ENCODE assay signal across 9 cellular contexts in genomic region chr15:89749951-89750559, GRCh38. TPM values are rescaled to one million over a fixed set of nuclear protein-coding genes. Genes with fewer than 3 reads are reported as not detected.
DNase-seq lines count a peak whose midpoint lies in the region; ATAC-seq, FAIRE-seq and TF ChIP-seq lines count a peak whose summit lies in the region.
"Had no signal": no experiment of that assay in that cellular context is flagged by ENCODE, and none has a peak within 500 bp of the region (broad histone marks: within the 10 kb centered on the region; RNA-seq: fewer than 3 reads in every experiment).

No MANE protein-coding gene starts in this region.

- CTCF ChIA-PET in HCT116 (lab: Charles Lee) = interaction anchor here (1.4 to 2.6 kb wide), 4 partner anchors 10 to 139 kb away, joined by 4 to 15 read pairs (median 8); no protein-coding TSS in a partner anchor

- intact Hi-C loops in HCT116 (cut with micrococcal nuclease) = loop anchor here (10.0 kb wide), 1 partner anchor 465 kb away; no protein-coding TSS in a partner anchor

- H3K27ac Mint-ChIP-seq in osteocyte (ENCODE audit: unreplicated experiment) = no peak overlapping the region

- BruUV-seq in HCT116 (replicated peaks; lab: Mats Ljungman, UMichigan) = TSS peak; percentile 61

- no peaks in the 10 kb centered on the region for H3K9me2 ChIP-seq in HCT116 (ENCODE audit: insufficient read depth)

- 9 to 12% methylated on average over 41 of the region's 41 CpGs for WGBS in esophagus, 2 donors

- peak; percentile 10 for DNase-seq in DMS53 treated with DMSO at 0.1 percent for 48 hours (lab: John Stamatoyannopoulos, UW; ENCODE audit: unreplicated experiment)
- no peak for DNase-seq in HCT116 (ENCODE audit: low read depth, low spot score)
- no peak for DNase-seq in SK-N-MC (ENCODE audit: low read depth, low spot score)
- DNase-seq in osteocyte (ENCODE audit: extremely low spot score, unreplicated experiment) = no peak
- no peak for DNase-seq in amniotic stem cell (lab: John Stamatoyannopoulos, UW)
- no peak for DNase-seq in GM12891 (ENCODE audit: insufficient read length, low spot score)
- no peak for DNase-seq in GF-D8 (lab: John Stamatoyannopoulos, UW)

- H4K20me1 ChIP-seq in HCT116 (ENCODE audit: insufficient read depth) = no peaks in the 10 kb centered on the region

- peak overlapping the region; percentile 74 for H3K27ac ChIP-seq in HCT116 (ENCODE audit: low read depth, low read length)
- H3K27ac ChIP-seq in SK-N-MC = no peak overlapping the region
- H3K27ac ChIP-seq in esophagus (ENCODE audit: low read depth in 2 of 2, low read length in 1 of 2) = no peak overlapping the region

- H3K27me3 Mint-ChIP-seq in osteocyte (ENCODE audit: unreplicated experiment) = no peaks in the 10 kb centered on the region

- no peaks in the 10 kb centered on the region; the same call in 1 of the 2 replicates for H3K79me2 ChIP-seq in HCT116 (ENCODE audit: insufficient read depth, low read length)

- no peak for TF ChIP-seq POLR2A in HCT116 (IDR thresholded peaks at IDR 0.05; ENCODE audit: borderline replicate concordance, extremely low read depth, insufficient read depth, insufficient read length)
- TF ChIP-seq POLR2A in GM12891 (IDR thresholded peaks at IDR 0.05; ENCODE audit: low read depth, low read length) = no peak

- H3K4me2 ChIP-seq in HCT116 (ENCODE audit: low read length) = peak overlapping the region; percentile 98

- no peak for FAIRE-seq in GM12891 (lab: Jason Lieb, UNC)

- RAD21 ChIA-PET in HCT116 (lab: Charles Lee; ENCODE audit: low non-redundant PET in 1 of 2, low total read pairs in 2 of 2, uncharacterized antibody in 2 of 2, unreplicated experiment in 2 of 2) = interaction anchor here (0.6 to 0.9 kb wide), 4 partner anchors 11 to 324 kb away, joined by 3 to 4 read pairs (median 4); no protein-coding TSS in a partner anchor

- TF ChIP-seq RAD21 in HCT116 (IDR thresholded peaks at IDR 0.05; ENCODE audit: low read depth) = no peak

- peak overlapping the region; percentile 54 for H2AFZ ChIP-seq in HCT116 (ENCODE audit: low read depth, low read length, poor library complexity, severe bottlenecking)

- peak overlapping the region; percentile 79 for H3K9ac ChIP-seq in HCT116 (ENCODE audit: low read length)
- peak overlapping the region; percentile 87 for H3K9ac ChIP-seq in SK-N-MC (ENCODE audit: insufficient read length)

- POLR2A ChIA-PET in HCT116 (lab: Charles Lee) = interaction anchor here (1.0 to 1.3 kb wide), 2 partner anchors 10 to 15 kb away, joined by 4 read pairs; no protein-coding TSS in a partner anchor

- H3K36me3 Mint-ChIP-seq in osteocyte (ENCODE audit: unreplicated experiment) = no peaks in the 10 kb centered on the region

- H3K9me3 Mint-ChIP-seq in osteocyte (ENCODE audit: unreplicated experiment) = no peaks in the 10 kb centered on the region

- peak overlapping the region; percentile 68 to 72 for H3K4me3 ChIP-seq in HCT116 (replicated peaks in 1 of 2; ENCODE audit: low read depth in 1 of 2, low read length in 2 of 2)
- peak overlapping the region; percentile 88 for H3K4me3 ChIP-seq in SK-N-MC
- H3K4me3 ChIP-seq in esophagus (ENCODE audit: low read depth in 1 of 2, low read length in 2 of 2) = peak overlapping the region; percentile 60 to 65

- no peaks in the 10 kb centered on the region for H3K27me3 ChIP-seq in HCT116 (ENCODE audit: insufficient read depth, low read length)
- no peaks in the 10 kb centered on the region for H3K27me3 ChIP-seq in esophagus (ENCODE audit: control insufficient read depth in 1 of 2, insufficient read depth in 2 of 2, low read length in 2 of 2)

- TF ChIP-seq CTCF in HCT116 (IDR thresholded peaks at IDR 0.05 in 2 of 3, conservative IDR thresholded peaks at IDR 0.05 in 1 of 3; ENCODE audit: borderline replicate concordance in 1 of 3, insufficient read depth in 1 of 3, low read depth in 2 of 3, low read length in 2 of 3) = no peak
- no peak for TF ChIP-seq CTCF in osteocyte (IDR thresholded peaks at IDR 0.05)

- H3K4me3 Mint-ChIP-seq in osteocyte (ENCODE audit: unreplicated experiment) = peak overlapping the region; percentile 63

- peaks cover 10% of the 10 kb centered on the region for H3K4me1 Mint-ChIP-seq in osteocyte (ENCODE audit: unreplicated experiment)

- peak; percentile 37 for ATAC-seq in HCT116

- H3K9me3 ChIP-seq in HCT116 (ENCODE audit: control insufficient read depth in 1 of 2, insufficient read depth in 1 of 2, low read depth in 1 of 2, low read length in 2 of 2) = no peaks in the 10 kb centered on the region
- H3K9me3 ChIP-seq in SK-N-MC (ENCODE audit: low read depth, low read length) = no peaks in the 10 kb centered on the region
- H3K9me3 ChIP-seq in esophagus (ENCODE audit: control insufficient read depth in 2 of 2, insufficient read depth in 1 of 2, low read depth in 1 of 2, low read length in 1 of 2) = peaks cover 0 to 2% of the 10 kb centered on the region in 2 donors

- H3K36me3 ChIP-seq in HCT116 (ENCODE audit: control insufficient read depth in 1 of 2, insufficient read depth in 2 of 2, low read length in 2 of 2) (no peaks in the 10 kb centered on the region), SK-N-MC (ENCODE audit: insufficient read depth, low read length) (no peaks in the 10 kb centered on the region), esophagus (ENCODE audit: control insufficient read depth in 2 of 2, insufficient read depth in 2 of 2, low read length in 1 of 2) (no peaks in the 10 kb centered on the region)

- H3K4me1 ChIP-seq in HCT116 (ENCODE audit: control insufficient read depth in 1 of 2, insufficient read depth in 2 of 2, low read length in 2 of 2) (peaks cover 4 to 23% of the 10 kb centered on the region in 2 experiments; a peak in 2 of 4 replicates), esophagus (ENCODE audit: control insufficient read depth in 2 of 2, insufficient read depth in 2 of 2, low read length in 1 of 2) (peaks cover 6 to 27% of the 10 kb centered on the region in 2 donors)

TF ChIP-seq in HCT116, 20 proteins besides CTCF, POLR2A, EP300 and RAD21:
- peak; percentile 24; the same call in 1 of the 2 replicates for TF ChIP-seq POLR2AphosphoS5 (IDR thresholded peaks at IDR 0.05; ENCODE audit: low read depth, low read length)
- TF ChIP-seq ATF3 (IDR thresholded peaks at IDR 0.05) = no peak
TF ChIP-seq in HCT116: peak in this region for 1.

TF ChIP-seq in GM12891, 5 proteins besides CTCF, POLR2A, EP300 and RAD21:
- TF ChIP-seq PAX5 (IDR thresholded peaks at IDR 0.05; ENCODE audit: insufficient read depth, low read length, severe bottlenecking) (no peak), POU2F2 (IDR thresholded peaks at IDR 0.05; ENCODE audit: low read depth, low read length) (no peak), SPI1 (IDR thresholded peaks at IDR 0.05; ENCODE audit: low read depth, low read length) (no peak), TAF1 (IDR thresholded peaks at IDR 0.05; ENCODE audit: low read depth, low read length) (no peak)

RNA-seq across cellular contexts. Expression of gene MESP1, which starts 1.0 kb away (rescaled TPM):
- total RNA-seq in HCT116 (2021; ENCODE audit: unreplicated experiment) (8.8 TPM), osteocyte (2.1 and 2.2 TPM in 2 replicates)
- polyA plus RNA-seq in HCT116 (2012) = 10.0 and 10.6 TPM in 2 replicates
- under 1 TPM; 0.08 to 0.35 TPM for polyA plus RNA-seq in esophagus
- polyA plus RNA-seq in GM12891 (2012; ENCODE audit: low read depth, missing spikeins) = 0.62 TPM

RNA-seq across cellular contexts. Expression of gene MESP2, which starts 26.1 kb away (rescaled TPM):
- total RNA-seq in HCT116 (2021; ENCODE audit: unreplicated experiment) (0.20 TPM), osteocyte (not detected in 2 replicates)
- 0.09 and 0.51 TPM in 2 replicates for polyA plus RNA-seq in HCT116 (2012)
- polyA plus RNA-seq in esophagus = under 1 TPM; 0.56 to 0.75 TPM
- not detected for polyA plus RNA-seq in GM12891 (2012; ENCODE audit: low read depth, missing spikeins)

RNA-seq across cellular contexts. Expression of gene WDR93, which starts 59.4 kb away (rescaled TPM):
- 0.42 TPM for total RNA-seq in HCT116 (2021; ENCODE audit: unreplicated experiment)
- polyA plus RNA-seq in HCT116 (2012) = 0.38 and 0.39 TPM in 2 replicates
- under 1 TPM in 1 of 2 donors, not detected in 1; 0.02 TPM for polyA plus RNA-seq in esophagus
- total RNA-seq in osteocyte = 0.19 TPM in 1 of 2 replicates, not detected in the other
- polyA plus RNA-seq in GM12891 (2012; ENCODE audit: low read depth, missing spikeins) = 0.04 TPM
- total RNA-seq: SK-MEL-5 had no signal

RNA-seq across cellular contexts. Expression of gene PEX11A, which starts 59.5 kb away (rescaled TPM):
- 7.1 TPM for total RNA-seq in HCT116 (2021; ENCODE audit: unreplicated experiment)
- polyA plus RNA-seq in HCT116 (2012) = 4.3 and 6.6 TPM in 2 replicates
- polyA plus RNA-seq in esophagus = 1 to 10 TPM; 4.2 to 5.7 TPM
- total RNA-seq in osteocyte = 4.6 and 5.6 TPM in 2 replicates
- polyA plus RNA-seq in GM12891 (2012; ENCODE audit: low read depth, missing spikeins) = 1.6 TPM
